1 cellular context compared by ENCODE assay signal in the genomic region with DNA sequence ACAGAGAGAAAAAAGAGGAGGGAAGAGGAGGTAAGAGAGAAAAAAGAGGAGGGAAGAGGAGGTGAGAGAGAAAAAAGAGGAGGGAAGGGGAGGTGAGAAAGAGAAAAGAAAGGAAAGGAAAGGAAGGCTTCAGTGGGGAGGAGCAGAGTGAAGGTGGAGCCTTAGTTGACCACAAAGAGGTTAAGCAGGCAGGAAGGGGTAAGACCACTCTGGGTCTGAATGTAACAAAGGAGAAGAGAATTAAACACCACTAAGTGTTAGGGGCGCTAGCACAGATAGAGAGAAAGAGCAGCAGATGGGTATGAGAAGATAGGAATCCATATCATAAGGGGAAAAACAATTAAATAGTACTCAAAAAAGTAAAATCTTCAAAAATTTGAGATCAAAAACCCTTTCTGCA.
TF ChIP-seq lines count a peak whose summit lies in the region.

No MANE protein-coding gene starts in this region.

TF ChIP-seq in WTC11, 78 proteins besides CTCF, POLR2A, EP300 and RAD21 (continued from another document):
- TF ChIP-seq, protein P1, sequence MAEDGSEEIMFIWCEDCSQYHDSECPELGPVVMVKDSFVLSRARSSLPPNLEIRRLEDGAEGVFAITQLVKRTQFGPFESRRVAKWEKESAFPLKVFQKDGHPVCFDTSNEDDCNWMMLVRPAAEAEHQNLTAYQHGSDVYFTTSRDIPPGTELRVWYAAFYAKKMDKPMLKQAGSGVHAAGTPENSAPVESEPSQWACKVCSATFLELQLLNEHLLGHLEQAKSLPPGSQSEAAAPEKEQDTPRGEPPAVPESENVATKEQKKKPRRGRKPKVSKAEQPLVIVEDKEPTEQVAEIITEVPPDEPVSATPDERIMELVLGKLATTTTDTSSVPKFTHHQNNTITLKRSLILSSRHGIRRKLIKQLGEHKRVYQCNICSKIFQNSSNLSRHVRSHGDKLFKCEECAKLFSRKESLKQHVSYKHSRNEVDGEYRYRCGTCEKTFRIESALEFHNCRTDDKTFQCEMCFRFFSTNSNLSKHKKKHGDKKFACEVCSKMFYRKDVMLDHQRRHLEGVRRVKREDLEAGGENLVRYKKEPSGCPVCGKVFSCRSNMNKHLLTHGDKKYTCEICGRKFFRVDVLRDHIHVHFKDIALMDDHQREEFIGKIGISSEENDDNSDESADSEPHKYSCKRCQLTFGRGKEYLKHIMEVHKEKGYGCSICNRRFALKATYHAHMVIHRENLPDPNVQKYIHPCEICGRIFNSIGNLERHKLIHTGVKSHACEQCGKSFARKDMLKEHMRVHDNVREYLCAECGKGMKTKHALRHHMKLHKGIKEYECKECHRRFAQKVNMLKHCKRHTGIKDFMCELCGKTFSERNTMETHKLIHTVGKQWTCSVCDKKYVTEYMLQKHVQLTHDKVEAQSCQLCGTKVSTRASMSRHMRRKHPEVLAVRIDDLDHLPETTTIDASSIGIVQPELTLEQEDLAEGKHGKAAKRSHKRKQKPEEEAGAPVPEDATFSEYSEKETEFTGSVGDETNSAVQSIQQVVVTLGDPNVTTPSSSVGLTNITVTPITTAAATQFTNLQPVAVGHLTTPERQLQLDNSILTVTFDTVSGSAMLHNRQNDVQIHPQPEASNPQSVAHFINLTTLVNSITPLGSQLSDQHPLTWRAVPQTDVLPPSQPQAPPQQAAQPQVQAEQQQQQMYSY (CRISPR knock-in tag; IDR thresholded peaks at IDR 0.05): no peak
- no peak for TF ChIP-seq ZNF671 (CRISPR knock-in tag; IDR thresholded peaks at IDR 0.05)
- TF ChIP-seq, protein P2, sequence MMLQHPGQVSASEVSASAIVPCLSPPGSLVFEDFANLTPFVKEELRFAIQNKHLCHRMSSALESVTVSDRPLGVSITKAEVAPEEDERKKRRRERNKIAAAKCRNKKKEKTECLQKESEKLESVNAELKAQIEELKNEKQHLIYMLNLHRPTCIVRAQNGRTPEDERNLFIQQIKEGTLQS (CRISPR knock-in tag; conservative IDR thresholded peaks at IDR 0.05): no peak
- no peak for TF ChIP-seq ESRRA (CRISPR knock-in tag; IDR thresholded peaks at IDR 0.05; ENCODE audit: borderline replicate concordance)
- TF ChIP-seq SP1 (CRISPR knock-in tag; conservative IDR thresholded peaks at IDR 0.05): no peak
- TF ChIP-seq, protein P3, sequence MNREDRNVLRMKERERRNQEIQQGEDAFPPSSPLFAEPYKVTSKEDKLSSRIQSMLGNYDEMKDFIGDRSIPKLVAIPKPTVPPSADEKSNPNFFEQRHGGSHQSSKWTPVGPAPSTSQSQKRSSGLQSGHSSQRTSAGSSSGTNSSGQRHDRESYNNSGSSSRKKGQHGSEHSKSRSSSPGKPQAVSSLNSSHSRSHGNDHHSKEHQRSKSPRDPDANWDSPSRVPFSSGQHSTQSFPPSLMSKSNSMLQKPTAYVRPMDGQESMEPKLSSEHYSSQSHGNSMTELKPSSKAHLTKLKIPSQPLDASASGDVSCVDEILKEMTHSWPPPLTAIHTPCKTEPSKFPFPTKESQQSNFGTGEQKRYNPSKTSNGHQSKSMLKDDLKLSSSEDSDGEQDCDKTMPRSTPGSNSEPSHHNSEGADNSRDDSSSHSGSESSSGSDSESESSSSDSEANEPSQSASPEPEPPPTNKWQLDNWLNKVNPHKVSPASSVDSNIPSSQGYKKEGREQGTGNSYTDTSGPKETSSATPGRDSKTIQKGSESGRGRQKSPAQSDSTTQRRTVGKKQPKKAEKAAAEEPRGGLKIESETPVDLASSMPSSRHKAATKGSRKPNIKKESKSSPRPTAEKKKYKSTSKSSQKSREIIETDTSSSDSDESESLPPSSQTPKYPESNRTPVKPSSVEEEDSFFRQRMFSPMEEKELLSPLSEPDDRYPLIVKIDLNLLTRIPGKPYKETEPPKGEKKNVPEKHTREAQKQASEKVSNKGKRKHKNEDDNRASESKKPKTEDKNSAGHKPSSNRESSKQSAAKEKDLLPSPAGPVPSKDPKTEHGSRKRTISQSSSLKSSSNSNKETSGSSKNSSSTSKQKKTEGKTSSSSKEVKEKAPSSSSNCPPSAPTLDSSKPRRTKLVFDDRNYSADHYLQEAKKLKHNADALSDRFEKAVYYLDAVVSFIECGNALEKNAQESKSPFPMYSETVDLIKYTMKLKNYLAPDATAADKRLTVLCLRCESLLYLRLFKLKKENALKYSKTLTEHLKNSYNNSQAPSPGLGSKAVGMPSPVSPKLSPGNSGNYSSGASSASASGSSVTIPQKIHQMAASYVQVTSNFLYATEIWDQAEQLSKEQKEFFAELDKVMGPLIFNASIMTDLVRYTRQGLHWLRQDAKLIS (CRISPR knock-in tag; IDR thresholded peaks at IDR 0.05; ENCODE audit: borderline replicate concordance): no peak
- TF ChIP-seq ZNF423 (CRISPR knock-in tag; IDR thresholded peaks at IDR 0.05): no peak
- TF ChIP-seq NFYB (CRISPR knock-in tag; conservative IDR thresholded peaks at IDR 0.05; ENCODE audit: low read depth): no peak
- TF ChIP-seq TEAD1 (CRISPR knock-in tag; IDR thresholded peaks at IDR 0.05): no peak
- no peak for TF ChIP-seq E2F4 (CRISPR knock-in tag; IDR thresholded peaks at IDR 0.05; ENCODE audit: borderline replicate concordance, low read depth)
- TF ChIP-seq, protein P4, sequence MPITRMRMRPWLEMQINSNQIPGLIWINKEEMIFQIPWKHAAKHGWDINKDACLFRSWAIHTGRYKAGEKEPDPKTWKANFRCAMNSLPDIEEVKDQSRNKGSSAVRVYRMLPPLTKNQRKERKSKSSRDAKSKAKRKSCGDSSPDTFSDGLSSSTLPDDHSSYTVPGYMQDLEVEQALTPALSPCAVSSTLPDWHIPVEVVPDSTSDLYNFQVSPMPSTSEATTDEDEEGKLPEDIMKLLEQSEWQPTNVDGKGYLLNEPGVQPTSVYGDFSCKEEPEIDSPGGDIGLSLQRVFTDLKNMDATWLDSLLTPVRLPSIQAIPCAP (CRISPR knock-in tag; IDR thresholded peaks at IDR 0.05): no peak
- no peak for TF ChIP-seq NR1H2 (CRISPR knock-in tag; IDR thresholded peaks at IDR 0.05)
- no peak for TF ChIP-seq CREM (CRISPR knock-in tag; IDR thresholded peaks at IDR 0.05)
- TF ChIP-seq USF2 (CRISPR knock-in tag; IDR thresholded peaks at IDR 0.05): no peak
- TF ChIP-seq SMAD3 (CRISPR knock-in tag; IDR thresholded peaks at IDR 0.05; ENCODE audit: borderline replicate concordance): no peak
- TF ChIP-seq, protein P5, sequence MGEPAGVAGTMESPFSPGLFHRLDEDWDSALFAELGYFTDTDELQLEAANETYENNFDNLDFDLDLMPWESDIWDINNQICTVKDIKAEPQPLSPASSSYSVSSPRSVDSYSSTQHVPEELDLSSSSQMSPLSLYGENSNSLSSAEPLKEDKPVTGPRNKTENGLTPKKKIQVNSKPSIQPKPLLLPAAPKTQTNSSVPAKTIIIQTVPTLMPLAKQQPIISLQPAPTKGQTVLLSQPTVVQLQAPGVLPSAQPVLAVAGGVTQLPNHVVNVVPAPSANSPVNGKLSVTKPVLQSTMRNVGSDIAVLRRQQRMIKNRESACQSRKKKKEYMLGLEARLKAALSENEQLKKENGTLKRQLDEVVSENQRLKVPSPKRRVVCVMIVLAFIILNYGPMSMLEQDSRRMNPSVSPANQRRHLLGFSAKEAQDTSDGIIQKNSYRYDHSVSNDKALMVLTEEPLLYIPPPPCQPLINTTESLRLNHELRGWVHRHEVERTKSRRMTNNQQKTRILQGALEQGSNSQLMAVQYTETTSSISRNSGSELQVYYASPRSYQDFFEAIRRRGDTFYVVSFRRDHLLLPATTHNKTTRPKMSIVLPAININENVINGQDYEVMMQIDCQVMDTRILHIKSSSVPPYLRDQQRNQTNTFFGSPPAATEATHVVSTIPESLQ (CRISPR knock-in tag; IDR thresholded peaks at IDR 0.05): no peak
